In the genomic region with DNA sequence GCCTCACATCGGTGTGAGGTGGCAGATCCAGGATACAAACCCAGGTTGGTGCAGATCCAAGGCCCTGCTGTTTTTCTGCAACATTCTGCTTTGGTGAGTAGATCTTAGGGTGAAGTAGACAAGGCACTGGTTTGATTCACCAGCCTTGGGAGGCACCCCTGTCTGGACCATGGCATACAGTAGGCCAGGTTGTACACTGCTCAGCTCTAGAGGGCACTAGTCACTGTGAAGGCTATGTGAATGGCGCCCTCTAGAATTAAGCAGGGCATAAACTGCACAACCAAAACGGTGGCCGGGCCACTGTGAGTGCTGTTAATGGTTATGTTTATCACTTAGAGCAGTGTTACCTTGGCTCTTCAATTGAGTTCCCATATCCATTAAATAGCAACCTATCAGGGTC, we compare ENCODE assay signal across 8 cellular contexts.
DNase-seq lines count a peak whose midpoint lies in the region; ATAC-seq and TF ChIP-seq lines count a peak whose summit lies in the region.

No MANE protein-coding gene starts in this region.

- H3K36me3 ChIP-seq in heart right ventricle: no peaks in the 10 kb centered on the region

- 51 to 52% methylated on average over 4 of the region's 4 CpGs for WGBS in heart right ventricle, 2 donors

- peak; percentile 39 to 43 for ATAC-seq in activated CD4-positive, CD25-positive, alpha-beta regulatory T cell treated with anti-CD3 and anti-CD28 coated beads, Interleukin-2, amount 50 U/mL, for 24 hours
- ATAC-seq in heart right ventricle: peak in 3 of 8 donors; percentile 46 to 60 (median 49)
- ATAC-seq in HG02970 (IDR thresholded peaks at IDR 0.05; ENCODE audit: low FRiP score, unreplicated experiment): no peak
- ATAC-seq in HG03108 (IDR thresholded peaks at IDR 0.05; ENCODE audit: unreplicated experiment): no peak

- intact Hi-C loops in heart right ventricle (cut with DNase I): loop anchor here in 3 of 10 donors (5.0 to 10.0 kb wide), 3 partner anchors 200 to 273 kb away; no protein-coding TSS in a partner anchor

- H3K4me1 ChIP-seq in heart right ventricle: peaks cover 0 to 11% (median 0%) of the 10 kb centered on the region in 9 donors

- no peak overlapping the region for H3K4me3 ChIP-seq in heart right ventricle

- H3K27me3 ChIP-seq in heart right ventricle: peaks cover 0 to 2% (median 0%) of the 10 kb centered on the region in 7 donors

- TF ChIP-seq CTCF in VCaP (conservative IDR thresholded peaks at IDR 0.05): peak; percentile 61
- peak in 6 of 9 donors; percentile 6 to 55 (median 28) for TF ChIP-seq CTCF in heart right ventricle (IDR thresholded peaks at IDR 0.05)

- H3K27ac ChIP-seq in VCaP: no peak overlapping the region
- no peak overlapping the region for H3K27ac ChIP-seq in heart right ventricle

- DNase-seq in activated CD4-positive, CD25-positive, alpha-beta regulatory T cell (lab: John Stamatoyannopoulos, UW): no peak
- DNase-seq in LHCN-M2 (ENCODE audit: low read depth) (peak; percentile 38), heart right ventricle (no peak), dedifferentiated amniotic fluid mesenchymal stem cell (ENCODE audit: extremely low spot score) (no peak)

- no peaks in the 10 kb centered on the region for H3K9me3 ChIP-seq in heart right ventricle

Comparison
In these comparisons a context has a peak if more than half of its experiments do, and no peak if none do; other contexts are left out.
1. ATAC-seq: peak in activated CD4-positive, CD25-positive, alpha-beta regulatory T cell treated with anti-CD3 and anti-CD28 coated beads, Interleukin-2, amount 50 U/mL, for 24 hours (2 of 2); none in HG02970 (single experiment) and HG03108 (single experiment).